Comparison of ENCODE assay signal across 4 cellular contexts in the genomic region with DNA sequence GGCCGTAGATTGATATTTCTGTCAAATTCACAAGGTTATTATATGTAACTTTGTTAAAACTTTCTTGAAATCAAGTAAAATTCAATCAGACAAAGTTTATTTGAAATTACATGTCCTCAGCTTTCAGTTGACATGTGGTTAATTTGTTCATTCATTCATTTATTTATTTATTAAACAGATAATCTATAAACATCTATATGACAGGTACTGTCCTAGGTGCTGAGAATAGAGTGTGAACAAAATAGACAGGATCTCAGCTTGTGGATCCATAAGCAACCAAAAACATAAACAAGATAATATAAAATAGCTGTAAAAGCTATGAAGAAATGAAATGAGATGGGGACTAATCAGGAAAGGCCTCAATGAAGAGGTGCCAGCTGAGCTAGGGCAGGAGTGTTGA.
TF ChIP-seq lines count a peak whose summit lies in the region.

No MANE protein-coding gene starts in this region.

TF ChIP-seq in A549, 52 proteins besides CTCF, POLR2A, EP300 and RAD21 (continued from another document):
- TF ChIP-seq REST (IDR thresholded peaks at IDR 0.05) = peak; percentile 51
TF ChIP-seq in A549: peak in this region for 1.

TF ChIP-seq in HCT116, 20 proteins besides CTCF, POLR2A, EP300 and RAD21:
- peak; percentile 24; the same call in 1 of the 2 replicates for TF ChIP-seq REST (IDR thresholded peaks at IDR 0.05; ENCODE audit: low read depth)
- TF ChIP-seq ZBTB33 (IDR thresholded peaks at IDR 0.05; ENCODE audit: extremely low read depth, insufficient replicate concordance, low read length) = no peak

TF ChIP-seq in Ishikawa, 13 proteins besides CTCF, POLR2A, EP300 and RAD21:
- TF ChIP-seq REST (IDR thresholded peaks at IDR 0.05; ENCODE audit: low read depth) (peak; percentile 71), TCF12 (IDR thresholded peaks at IDR 0.05; ENCODE audit: low read depth) (no peak), EGR1 (IDR thresholded peaks at IDR 0.05) (no peak), NFIC (IDR thresholded peaks at IDR 0.05) (no peak), ZBTB7A (IDR thresholded peaks at IDR 0.05; ENCODE audit: low read depth) (no peak), YY1 (IDR thresholded peaks at IDR 0.05; ENCODE audit: low read depth) (no peak)

TF ChIP-seq in WTC11, 78 proteins besides CTCF, POLR2A, EP300 and RAD21 (continued from another document):
- TF ChIP-seq ZNF532 (CRISPR knock-in tag; IDR thresholded peaks at IDR 0.05; ENCODE audit: borderline replicate concordance) (no peak), JAZF1 (CRISPR knock-in tag; IDR thresholded peaks at IDR 0.05) (no peak), E2F4 (CRISPR knock-in tag; IDR thresholded peaks at IDR 0.05; ENCODE audit: borderline replicate concordance, low read depth) (no peak), FOXP1 (CRISPR knock-in tag; IDR thresholded peaks at IDR 0.05; ENCODE audit: borderline replicate concordance) (no peak)
- TF ChIP-seq, protein P1, sequence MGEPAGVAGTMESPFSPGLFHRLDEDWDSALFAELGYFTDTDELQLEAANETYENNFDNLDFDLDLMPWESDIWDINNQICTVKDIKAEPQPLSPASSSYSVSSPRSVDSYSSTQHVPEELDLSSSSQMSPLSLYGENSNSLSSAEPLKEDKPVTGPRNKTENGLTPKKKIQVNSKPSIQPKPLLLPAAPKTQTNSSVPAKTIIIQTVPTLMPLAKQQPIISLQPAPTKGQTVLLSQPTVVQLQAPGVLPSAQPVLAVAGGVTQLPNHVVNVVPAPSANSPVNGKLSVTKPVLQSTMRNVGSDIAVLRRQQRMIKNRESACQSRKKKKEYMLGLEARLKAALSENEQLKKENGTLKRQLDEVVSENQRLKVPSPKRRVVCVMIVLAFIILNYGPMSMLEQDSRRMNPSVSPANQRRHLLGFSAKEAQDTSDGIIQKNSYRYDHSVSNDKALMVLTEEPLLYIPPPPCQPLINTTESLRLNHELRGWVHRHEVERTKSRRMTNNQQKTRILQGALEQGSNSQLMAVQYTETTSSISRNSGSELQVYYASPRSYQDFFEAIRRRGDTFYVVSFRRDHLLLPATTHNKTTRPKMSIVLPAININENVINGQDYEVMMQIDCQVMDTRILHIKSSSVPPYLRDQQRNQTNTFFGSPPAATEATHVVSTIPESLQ (CRISPR knock-in tag; IDR thresholded peaks at IDR 0.05) = no peak
- TF ChIP-seq, protein P2, sequence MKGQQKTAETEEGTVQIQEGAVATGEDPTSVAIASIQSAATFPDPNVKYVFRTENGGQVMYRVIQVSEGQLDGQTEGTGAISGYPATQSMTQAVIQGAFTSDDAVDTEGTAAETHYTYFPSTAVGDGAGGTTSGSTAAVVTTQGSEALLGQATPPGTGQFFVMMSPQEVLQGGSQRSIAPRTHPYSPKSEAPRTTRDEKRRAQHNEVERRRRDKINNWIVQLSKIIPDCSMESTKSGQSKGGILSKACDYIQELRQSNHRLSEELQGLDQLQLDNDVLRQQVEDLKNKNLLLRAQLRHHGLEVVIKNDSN (CRISPR knock-in tag; IDR thresholded peaks at IDR 0.05) = no peak
